Comparison of ENCODE assay signal across 16 cellular contexts in the genomic region with DNA sequence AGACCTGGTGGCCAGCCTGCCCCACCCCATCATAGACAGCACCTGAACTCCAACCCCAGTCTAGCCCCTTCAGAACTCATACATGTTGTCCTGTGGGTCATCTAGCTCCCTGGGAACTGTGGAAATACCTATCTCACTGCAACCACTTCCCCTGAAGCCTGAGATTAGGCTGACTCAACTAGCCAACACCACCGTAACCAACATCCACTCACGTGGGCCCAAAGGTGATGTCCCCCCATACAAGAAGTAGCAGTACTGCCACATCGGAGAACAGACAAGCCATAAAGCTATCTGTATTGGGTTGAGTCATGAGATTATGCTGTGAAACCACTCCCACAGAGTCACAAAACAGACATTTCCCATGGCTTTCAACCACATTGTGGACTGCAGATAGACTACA.
"Had no signal": no experiment of that assay in that cellular context is flagged by ENCODE, and none has a peak within 500 bp of the region (broad histone marks: within the 10 kb centered on the region; RNA-seq: fewer than 3 reads in every experiment).

No MANE protein-coding gene starts in this region.

- ATAC-seq: sciatic nerve had no signal

- H3K4me3 ChIP-seq: psoas muscle, tibial artery, upper lobe of left lung, vagina had no signal

- H3K36me3 Mint-ChIP-seq: naive B cell had no signal

- DNase-seq: erythroblast; foreskin keratinocyte; mesendoderm; naive B cell; occipital lobe; psoas muscle; retina; stimulated activated CD4-positive, alpha-beta T cell treated with anti-CD3 and anti-CD28 coated beads, Interleukin-2, amount 100 ng/mL, for 24 hours; stimulated activated naive CD4-positive, alpha-beta T cell treated with Interleukin-2 at 50 U/mL for 16 hours; tibial artery had no signal

- H3K4me1 ChIP-seq: foreskin keratinocyte, parathyroid adenoma, psoas muscle, tibial artery, upper lobe of left lung, vagina had no signal

- H2AFZ ChIP-seq: parathyroid adenoma had no signal

- H3K27me3 ChIP-seq: foreskin keratinocyte, tibial artery, upper lobe of left lung, vagina had no signal

- H3K9ac ChIP-seq: parathyroid adenoma had no signal

- H3K4me3 Mint-ChIP-seq: dendritic cell treated with granulocyte-macrophage colony-stimulating factor and Interleukin-4, amounts not matched to agents 40 ng/mL and 50 ng/mL, for 4 days; naive B cell; nephron had no signal

- H3K27ac Mint-ChIP-seq: dendritic cell treated with granulocyte-macrophage colony-stimulating factor and Interleukin-4, amounts not matched to agents 40 ng/mL and 50 ng/mL, for 4 days; naive B cell; nephron had no signal

- H3K27ac ChIP-seq: foreskin keratinocyte, parathyroid adenoma, psoas muscle, tibial artery, upper lobe of left lung, vagina had no signal

- H3K4me1 Mint-ChIP-seq: naive B cell, nephron had no signal
